13 cellular contexts compared by ENCODE assay signal in the genomic region with DNA sequence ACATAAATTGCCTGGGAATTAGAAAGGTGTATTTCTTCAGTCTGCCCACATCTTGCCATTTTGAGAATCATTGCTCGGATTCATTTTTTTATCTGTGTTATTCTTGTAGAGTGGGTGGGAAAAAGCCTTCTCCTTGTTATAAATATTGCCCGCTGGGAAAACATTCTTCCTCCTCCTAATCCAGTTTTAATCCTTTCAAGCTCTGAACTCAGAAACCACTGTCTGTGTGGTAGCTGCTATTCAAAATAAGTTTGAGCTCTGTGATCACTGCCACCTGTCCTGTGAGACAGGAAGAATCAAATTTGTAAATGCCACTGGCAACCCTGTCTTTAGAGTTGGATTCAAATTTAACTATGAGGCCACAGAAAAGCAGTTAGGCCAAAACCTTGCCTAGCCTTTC.
DNase-seq lines count a peak whose midpoint lies in the region; TF ChIP-seq lines count a peak whose summit lies in the region.
"Had no signal": no experiment of that assay in that cellular context is flagged by ENCODE, and none has a peak within 500 bp of the region (broad histone marks: within the 10 kb centered on the region; RNA-seq: fewer than 3 reads in every experiment).

No MANE protein-coding gene starts in this region.

- intact Hi-C loops in spleen (cut with DNase I; ENCODE audit: low total_unique reads): no loop called here

- H3K4me3 ChIP-seq in WERI-Rb-1 (ENCODE audit: low read depth, low read length) (no peak overlapping the region), retinal pigment epithelial cell (ENCODE audit: low read length) (no peak overlapping the region), spleen (no peak overlapping the region)
- H3K4me3 ChIP-seq: A549, GM12878, GM23338 had no signal

- peak; percentile 27 to 63 for DNase-seq in NCI-H524 (lab: John Stamatoyannopoulos, UW)
- DNase-seq in WERI-Rb-1: peak; percentile 15
- peak; percentile 17 for DNase-seq in retinal pigment epithelial cell (ENCODE audit: low read depth)
- DNase-seq in spleen: no peak
- no peak for DNase-seq in activated CD4-positive, CD25-positive, alpha-beta regulatory T cell (lab: John Stamatoyannopoulos, UW)
- no peak for DNase-seq in GDM1 (lab: John Stamatoyannopoulos, UW)
- DNase-seq: Caco-2; CD8-positive, alpha-beta memory T cell; DMS 273 treated with DMSO at 0.1 percent for 48 hours; H7 had no signal

- H3K36me3 ChIP-seq in WERI-Rb-1 (no peaks in the 10 kb centered on the region), spleen (no peaks in the 10 kb centered on the region)

- H3K9me3 ChIP-seq in WERI-Rb-1 (ENCODE audit: severe bottlenecking) (no peaks in the 10 kb centered on the region), spleen (no peaks in the 10 kb centered on the region)
- H3K9me3 ChIP-seq: A549, Caco-2 had no signal

- 82 to 96% (median 87%) methylated on average over 2 of the region's 2 CpGs for WGBS in spleen, 5 donors

- TF ChIP-seq POLR2A in spleen (IDR thresholded peaks at IDR 0.05): no peak

- TF ChIP-seq CTCF in WERI-Rb-1 (IDR thresholded peaks at IDR 0.05; ENCODE audit: low read depth, low read length) (no peak), retinal pigment epithelial cell (conservative IDR thresholded peaks at IDR 0.05; ENCODE audit: low read depth, low read length) (no peak), spleen (IDR thresholded peaks at IDR 0.05 in 8 of 11, conservative IDR thresholded peaks at IDR 0.05 in 3 of 11) (no peak)

- H3K27ac ChIP-seq in WERI-Rb-1 (no peak overlapping the region), spleen (no peak overlapping the region)
- H3K27ac ChIP-seq: A549 had no signal

- H3K27me3 ChIP-seq in WERI-Rb-1 (ENCODE audit: insufficient read depth, low read depth, severe bottlenecking): no peaks in the 10 kb centered on the region
- H3K27me3 ChIP-seq in spleen (replicated peaks in 1 of 7): no peaks in the 10 kb centered on the region

- no peaks in the 10 kb centered on the region for H3K4me1 ChIP-seq in spleen
- H3K4me1 ChIP-seq: A549, Caco-2 had no signal

Comparison
In these comparisons a context has a peak if more than half of its experiments do, and no peak if none do; other contexts are left out.
1. DNase-seq: peak in NCI-H524 (2 of 2), WERI-Rb-1 (single experiment) and retinal pigment epithelial cell (single experiment); none in spleen (single experiment), activated CD4-positive, CD25-positive, alpha-beta regulatory T cell (0 of 4) and GDM1 (single experiment).